22 cellular contexts compared by ENCODE assay signal in genomic region chr9:87236546-87236945, GRCh38.
"Had no signal": no experiment of that assay in that cellular context is flagged by ENCODE, and none has a peak within 500 bp of the region (broad histone marks: within the 10 kb centered on the region; RNA-seq: fewer than 3 reads in every experiment).

No MANE protein-coding gene starts in this region.

- ATAC-seq: esophagus mucosa; left lobe of liver; mucosa of descending colon; natural killer cell treated with Interleukin-12 subunit alpha and Interleukin-12 subunit beta and Interleukin-15 and Interleukin-18, amount 100 ng/mL, for 72 hours; sciatic nerve; stimulated activated effector memory CD8-positive, alpha-beta T cell treated with anti-CD3 and anti-CD28 coated beads, Interleukin-12 subunit alpha, Interleukin-12 subunit beta, amount 100 ng/mL, for 72 hours had no signal

- H3K36me3 ChIP-seq: colonic mucosa, neutrophil, stomach, thyroid gland had no signal

- H3K4me3 ChIP-seq: colonic mucosa, mucosa of descending colon, stomach, thyroid gland had no signal

- H3K27ac ChIP-seq: colonic mucosa, epithelial cell of prostate, neutrophil, parathyroid adenoma, stomach, thyroid gland had no signal

- H3K27me3 ChIP-seq: colonic mucosa, neutrophil, thyroid gland had no signal

- H3K4me1 ChIP-seq: colonic mucosa, parathyroid adenoma, stomach, thyroid gland had no signal

- H3K9ac ChIP-seq: parathyroid adenoma had no signal

- DNase-seq: colonic mucosa; effector CD8-positive, alpha-beta T cell; endodermal cell; head of caudate nucleus; kidney; mesenchymal stem cell; mucosa of descending colon; naive B cell; stimulated activated CD4-positive, alpha-beta T cell treated with anti-CD3 and anti-CD28 coated beads, Interleukin-2, amount 100 ng/mL, for 24 hours; stimulated activated CD4-positive, alpha-beta T cell treated with anti-CD3 and anti-CD28 coated beads, Interleukin-4, amount 100 ng/mL, for 24 hours; stimulated activated naive CD4-positive, alpha-beta T cell treated with Interleukin-2 at 50 U/mL for 16 hours; stomach; thyroid gland; trophoblast cell had no signal

- H3K9me3 ChIP-seq: colonic mucosa, mucosa of descending colon, neutrophil, stomach, thyroid gland had no signal
